ENCODE assay signal across 8 cellular contexts in the genomic region with DNA sequence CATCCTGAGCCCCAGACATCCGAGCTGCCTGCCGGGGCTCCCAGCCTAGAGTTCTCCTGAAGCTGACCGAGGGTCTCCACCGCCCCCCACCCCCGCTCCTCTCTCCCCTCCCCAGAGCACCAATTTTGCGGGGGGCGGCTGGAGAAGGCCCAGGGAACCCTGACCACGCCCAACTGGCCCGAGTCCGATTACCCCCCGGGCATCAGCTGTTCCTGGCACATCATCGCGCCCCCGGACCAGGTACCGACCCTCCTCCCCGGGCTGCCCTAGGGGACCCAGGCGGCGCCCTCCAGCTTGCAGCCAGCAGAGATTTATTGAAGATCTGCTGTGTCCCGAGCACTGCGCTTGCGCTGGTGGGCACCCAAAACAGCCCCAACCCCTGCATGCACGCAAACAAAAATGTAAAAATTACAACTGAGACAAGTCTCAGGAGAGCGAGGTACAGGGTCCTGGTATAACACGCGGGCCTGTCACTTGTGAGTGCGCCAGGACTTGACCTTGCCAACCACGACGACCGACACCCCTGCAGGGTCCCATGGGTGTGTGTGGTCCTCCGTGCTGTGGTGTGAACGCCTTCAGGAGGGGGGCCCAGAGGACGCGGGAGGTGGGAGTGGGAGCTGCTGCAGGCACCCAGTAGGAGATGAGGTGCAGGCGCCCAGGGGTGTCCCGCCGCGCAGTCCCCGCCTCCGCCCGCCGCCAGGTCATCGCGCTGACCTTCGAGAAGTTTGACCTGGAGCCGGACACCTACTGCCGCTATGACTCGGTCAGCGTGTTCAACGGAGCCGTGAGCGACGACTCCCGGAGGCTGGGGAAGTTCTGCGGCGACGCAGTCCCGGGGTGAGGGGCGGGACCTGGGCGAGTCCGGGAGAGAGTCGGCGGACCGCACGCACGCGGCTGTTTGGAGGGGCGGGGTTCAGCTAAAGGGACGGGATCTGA. TPM values are rescaled to one million over a fixed set of nuclear protein-coding genes. Genes with fewer than 3 reads are reported as not detected.
DNase-seq lines count a peak whose midpoint lies in the region; ATAC-seq, FAIRE-seq and TF ChIP-seq lines count a peak whose summit lies in the region.

No MANE protein-coding gene starts in this region.

- WGBS in lung, 2 donors = 10 to 15% methylated on average over 59 to 68 of the region's 68 CpGs
- WGBS in thyroid gland, 2 donors = 4 to 22% methylated on average over 27 to 43 of the region's 68 CpGs

- H3K9me3 ChIP-seq in Caco-2 (no peaks in the 10 kb centered on the region), PC-9 (ENCODE audit: insufficient read depth, low read depth) (no peaks in the 10 kb centered on the region), lung (ENCODE audit: control insufficient read depth in 2 of 2, insufficient read depth in 1 of 2, low read length in 1 of 2) (no peaks in the 10 kb centered on the region), thyroid gland (no peaks in the 10 kb centered on the region)

- H4K20me1 ChIP-seq in PC-9 (ENCODE audit: insufficient read depth) = no peaks in the 10 kb centered on the region

- CTCF ChIA-PET in Caco-2 (lab: Charles Lee) (interaction anchor here (0.6 to 2.2 kb wide), 4 partner anchors 19 to 100 kb away, joined by 6 to 10 read pairs (median 7); partner anchors contain the start of genes FBXO24, LRCH4 and POP7), PC-9 (lab: Charles Lee) (interaction anchor here (0.6 kb wide), 2 partner anchors 223 to 247 kb away, joined by 5 to 6 read pairs; no protein-coding TSS in a partner anchor)

- no peaks in the 10 kb centered on the region for H3K27me3 Mint-ChIP-seq in Caco-2 (ENCODE audit: insufficient read depth, unreplicated experiment)

- BruUV-seq in Caco-2 (replicated peaks; lab: Mats Ljungman, UMichigan) = no TSS peak
- BruUV-seq in PC-9 (replicated peaks; lab: Mats Ljungman, UMichigan) = TSS peak; percentile 64

- H3K27ac Mint-ChIP-seq in Caco-2 (ENCODE audit: unreplicated experiment) = peak overlapping the region; percentile 74

- H3K4me3 ChIP-seq in Caco-2 (ENCODE audit: low read depth, low read length) (peak overlapping the region; percentile 67), PC-9 (peak overlapping the region; percentile 75), bronchial epithelial cell (ENCODE audit: low read depth, low read length) (peak overlapping the region; percentile 60), lung (peak overlapping the region; percentile 50), thyroid gland (replicated peaks in 1 of 3) (peak overlapping the region; percentile 10 to 54 (median 16))

- DNase-seq in Caco-2 (peak; percentile 78 to 80), PC-9 (peak in 1 of 2 experiments; percentile 58), bronchial epithelial cell (ENCODE audit: low read depth) (peak; percentile 18), lung (ENCODE audit: low spot score) (peak; percentile 45), thyroid gland (peak; percentile 51 to 59)

- TF ChIP-seq CTCF in Caco-2 (IDR thresholded peaks at IDR 0.05; ENCODE audit: insufficient read depth in 1 of 2, low read depth in 1 of 2, low read length in 1 of 2, severe bottlenecking in 1 of 2, unreplicated experiment in 1 of 2) (no peak), PC-9 (conservative IDR thresholded peaks at IDR 0.05) (no peak), bronchial epithelial cell (IDR thresholded peaks at IDR 0.05; ENCODE audit: insufficient read depth, low read length, severe bottlenecking) (no peak), lung (IDR thresholded peaks at IDR 0.05; ENCODE audit: control extremely low read depth, extremely low read depth) (no peak), thyroid gland (IDR thresholded peaks at IDR 0.05) (no peak)

- H3K27me3 ChIP-seq in Caco-2 (replicated peaks; ENCODE audit: control insufficient read depth, insufficient read depth, low read length) = no peaks in the 10 kb centered on the region
- no peaks in the 10 kb centered on the region for H3K27me3 ChIP-seq in PC-9 (ENCODE audit: insufficient read depth, low read depth)
- no peaks in the 10 kb centered on the region for H3K27me3 ChIP-seq in bronchial epithelial cell (ENCODE audit: control insufficient read depth, insufficient read depth, low read length)
- H3K27me3 ChIP-seq in lung (ENCODE audit: control insufficient read depth, insufficient read depth) = no peaks in the 10 kb centered on the region
- no peaks in the 10 kb centered on the region for H3K27me3 ChIP-seq in thyroid gland

- H3K4me1 Mint-ChIP-seq in Caco-2 (ENCODE audit: low read depth, unreplicated experiment) = no peaks in the 10 kb centered on the region

- H3K36me3 ChIP-seq in Caco-2 (ENCODE audit: control insufficient read depth, insufficient read depth, low read length) = no peaks in the 10 kb centered on the region
- no peaks in the 10 kb centered on the region for H3K36me3 ChIP-seq in PC-9 (ENCODE audit: low read depth)
- no peaks in the 10 kb centered on the region for H3K36me3 ChIP-seq in bronchial epithelial cell (ENCODE audit: control insufficient read depth, insufficient read depth, low read length)
- no peaks in the 10 kb centered on the region for H3K36me3 ChIP-seq in lung (ENCODE audit: control insufficient read depth in 2 of 2, insufficient read depth in 2 of 2, low read length in 2 of 2)
- H3K36me3 ChIP-seq in thyroid gland = no peaks in the 10 kb centered on the region

- TF ChIP-seq POLR2A in thyroid gland (IDR thresholded peaks at IDR 0.05) = no peak

- H3K4me1 ChIP-seq in Caco-2 (peaks cover 16% of the 10 kb centered on the region), PC-9 (replicated peaks; ENCODE audit: insufficient read depth) (peaks cover 24% of the 10 kb centered on the region), lung (ENCODE audit: control insufficient read depth in 2 of 2, insufficient read depth in 2 of 2, low read length in 2 of 2) (peaks cover 0 to 5% of the 10 kb centered on the region in 2 donors), thyroid gland (peaks cover 7% of the 10 kb centered on the region in 2 donors)

- POLR2A ChIA-PET in Caco-2 (lab: Charles Lee) (interaction anchor here (1.8 kb wide), 1 partner anchor 20 kb away, joined by 10 read pairs; the partner anchor contains the start of genes FBXO24 and LRCH4), PC-9 (lab: Charles Lee; ENCODE audit: unreplicated experiment) (interaction anchor here (0.7 kb wide), 1 partner anchor 18 kb away, joined by 4 read pairs; no protein-coding TSS in a partner anchor)

- no peaks in the 10 kb centered on the region for H3K9me3 Mint-ChIP-seq in Caco-2 (ENCODE audit: unreplicated experiment)

- no peaks in the 10 kb centered on the region for H3K79me2 ChIP-seq in PC-9 (ENCODE audit: low read depth)

- no peaks in the 10 kb centered on the region for H3K9me2 ChIP-seq in PC-9 (ENCODE audit: insufficient read depth)

- peak overlapping the region; percentile 94 for H2AFZ ChIP-seq in PC-9

- peaks cover 10% of the 10 kb centered on the region; the same call in 1 of the 2 replicates for H3F3A ChIP-seq in PC-9 (ENCODE audit: insufficient read depth, low read depth)

- H3K4me3 Mint-ChIP-seq in Caco-2 (ENCODE audit: unreplicated experiment) = peak overlapping the region; percentile 91

- H3K36me3 Mint-ChIP-seq in Caco-2 (ENCODE audit: insufficient read depth, unreplicated experiment) = peaks cover 14% of the 10 kb centered on the region

- peak overlapping the region; percentile 88 for H3K4me2 ChIP-seq in PC-9

- H3K27ac ChIP-seq in PC-9 = no peak overlapping the region
- H3K27ac ChIP-seq in lung (ENCODE audit: low read depth in 1 of 2, low read length in 1 of 2) = peak overlapping the region; percentile 52 to 76
- H3K27ac ChIP-seq in thyroid gland = peak overlapping the region in 2 of 3 donors; percentile 43 to 53

- ATAC-seq in lung (ENCODE audit: insufficient read depth, low FRiP score) (no peak), GM19324 (IDR thresholded peaks at IDR 0.05; ENCODE audit: low FRiP score, unreplicated experiment) (no peak), HG03342 (IDR thresholded peaks at IDR 0.05; ENCODE audit: unreplicated experiment) (no peak), HG03025 (IDR thresholded peaks at IDR 0.05; ENCODE audit: low FRiP score, unreplicated experiment) (no peak)

- no peak for FAIRE-seq in bronchial epithelial cell (lab: Jason Lieb, UNC)

- intact Hi-C loops in Caco-2 (cut with micrococcal nuclease; ENCODE audit: unreplicated experiment) = loop anchor here (1.0 to 2.0 kb wide), 6 partner anchors 18 to 120 kb away; partner anchors contain the start of genes FBXO24, GNB2 and LRCH4
- intact Hi-C loops in PC-9 (cut with micrococcal nuclease; ENCODE audit: unreplicated experiment) = loop anchor here (2.0 kb wide), 1 partner anchor 18 kb away; the partner anchor contains the start of genes FBXO24 and LRCH4
- intact Hi-C loops in thyroid gland (cut with DNase I) = no loop called here

RNA-seq across cellular contexts. Expression of gene PCOLCE, which starts 3.1 kb away (rescaled TPM):
- 10.4 and 12.9 TPM in 2 replicates for total RNA-seq in Caco-2 (2022)
- total RNA-seq in PC-9 (2021) = 25.1 and 35.2 TPM in 2 replicates
- 0.38 and 0.53 TPM in 2 replicates for total RNA-seq in bronchial epithelial cell
- 100 to 1,000 TPM in 1 of 2 donors, 10 to 100 TPM in 1; 53.6 to 105 TPM for total RNA-seq in lung
- 10 to 100 TPM; 48.4 to 73.5 TPM for polyA plus RNA-seq in lung
- total RNA-seq in thyroid gland = 10 to 100 TPM; 12.9 to 36.3 (median 22.1) TPM

RNA-seq across cellular contexts. Expression of gene MOSPD3, which starts 7.1 kb away (rescaled TPM):
- 24.6 and 24.7 TPM in 2 replicates for total RNA-seq in Caco-2 (2022)
- 38.1 and 38.8 TPM in 2 replicates for total RNA-seq in PC-9 (2021)
- 1.8 and 1.9 TPM in 2 replicates for total RNA-seq in bronchial epithelial cell
- total RNA-seq in lung = 10 to 100 TPM; 13.2 to 26.9 TPM
- 10 to 100 TPM; 15.5 to 18.8 TPM for polyA plus RNA-seq in lung
- total RNA-seq in thyroid gland = 10 to 100 TPM in 3 of 4 donors, 1 to 10 TPM in 1; 9.1 to 22.7 (median 12.3) TPM

RNA-seq across cellular contexts. Expression of gene FBXO24, which starts 19.1 kb away (rescaled TPM):
- total RNA-seq in Caco-2 (2022) (1.4 and 1.5 TPM in 2 replicates), PC-9 (2021) (2.7 and 4.6 TPM in 2 replicates), bronchial epithelial cell (0.38 and 0.53 TPM in 2 replicates), lung (1 to 10 TPM in 1 of 2 donors, under 1 TPM in 1; 0.25 to 1.3 TPM), thyroid gland (under 1 TPM; 0.13 to 0.88 (median 0.50) TPM)
- polyA plus RNA-seq in lung = under 1 TPM; 0.30 to 0.35 TPM

RNA-seq across cellular contexts. Expression of gene LRCH4, which starts 19.3 kb away (rescaled TPM):
- total RNA-seq in Caco-2 (2022) (69.5 and 71.4 TPM in 2 replicates), PC-9 (2021) (86.6 and 89.6 TPM in 2 replicates), bronchial epithelial cell (3.9 and 8.2 TPM in 2 replicates), lung (100 to 1,000 TPM in 1 of 2 donors, 10 to 100 TPM in 1; 38.1 to 109 TPM), thyroid gland (100 to 1,000 TPM in 1 of 4 donors, 10 to 100 TPM in 3; 55.0 to 107 (median 76.6) TPM)
- 100 to 1,000 TPM in 1 of 2 donors, 10 to 100 TPM in 1; 81.7 to 103 TPM for polyA plus RNA-seq in lung

RNA-seq across cellular contexts. Expression of gene SAP25, which starts 31.5 kb away (rescaled TPM):
- 1.9 and 2.0 TPM in 2 replicates for total RNA-seq in Caco-2 (2022)
- total RNA-seq in PC-9 (2021) = 11.0 and 15.3 TPM in 2 replicates
- not detected in 2 replicates for total RNA-seq in bronchial epithelial cell
- 1 to 10 TPM; 1.9 to 8.8 TPM for total RNA-seq in lung
- polyA plus RNA-seq in lung = 1 to 10 TPM; 3.7 to 9.9 TPM
- 1 to 10 TPM in 2 of 4 donors, not detected in 2; 1.5 to 6.2 TPM for total RNA-seq in thyroid gland

Comparison
In these comparisons a context has a peak if more than half of its experiments do, and no peak if none do; other contexts are left out.
1. H3K4me3 ChIP-seq: peak in every context shown above with its lines; median percentile 75 in PC-9; 67 in Caco-2; 60 in bronchial epithelial cell; 50 in lung; 16 in thyroid gland.